Comparison of ENCODE assay signal across 16 cellular contexts in genomic region chr6:113560908-113561307, GRCh38.
DNase-seq lines count a peak whose midpoint lies in the region; ATAC-seq and TF ChIP-seq lines count a peak whose summit lies in the region.
"Had no signal": no experiment of that assay in that cellular context is flagged by ENCODE, and none has a peak within 500 bp of the region (broad histone marks: within the 10 kb centered on the region; RNA-seq: fewer than 3 reads in every experiment).

No MANE protein-coding gene starts in this region.

- H4K20me1 ChIP-seq in IMR-90 (ENCODE audit: insufficient read depth, low read length) = no peaks in the 10 kb centered on the region

- H4K12ac ChIP-seq in trophoblast cell (ENCODE audit: low read depth, low read length) = no peak overlapping the region

- H3K9me3 ChIP-seq in IMR-90 (ENCODE audit: control insufficient read depth, insufficient read depth, low read length) (no peaks in the 10 kb centered on the region), trophoblast cell (ENCODE audit: insufficient read depth, low read depth, low read length) (no peaks in the 10 kb centered on the region)
- H3K9me3 ChIP-seq: left ventricle myocardium inferior, uterus had no signal

- H2AFZ ChIP-seq in IMR-90 (replicated peaks; ENCODE audit: low read length, poor library complexity) = no peak overlapping the region
- H2AFZ ChIP-seq in trophoblast cell (ENCODE audit: insufficient read depth, low read length, poor library complexity) = no peak overlapping the region
- H2AFZ ChIP-seq: neural progenitor cell had no signal

- no TSS peak for BruUV-seq in IMR-90 (replicated peaks; lab: Mats Ljungman, UMichigan)

- no peak overlapping the region for H2AK5ac ChIP-seq in IMR-90 (ENCODE audit: low read depth, low read length)
- H2AK5ac ChIP-seq in trophoblast cell (ENCODE audit: low read length) = no peak overlapping the region

- H3K36me3 ChIP-seq in IMR-90 (ENCODE audit: control insufficient read depth, insufficient read depth, low read length) (no peaks in the 10 kb centered on the region), brain microvascular endothelial cell (replicated peaks) (no peaks in the 10 kb centered on the region), trophoblast cell (ENCODE audit: control insufficient read depth in 1 of 2, insufficient read depth in 2 of 2, low read length in 2 of 2) (no peaks in the 10 kb centered on the region)
- H3K36me3 ChIP-seq: left ventricle myocardium inferior, neural progenitor cell, uterus had no signal

- H3K56ac ChIP-seq in IMR-90 (ENCODE audit: extremely low read depth, insufficient read depth, low read length) = no peak overlapping the region

- TF ChIP-seq CTCF in AG10803 (conservative IDR thresholded peaks at IDR 0.05; ENCODE audit: low read length) (no peak), IMR-90 (conservative IDR thresholded peaks at IDR 0.05; ENCODE audit: low read depth, low read length) (no peak), brain microvascular endothelial cell (IDR thresholded peaks at IDR 0.05; ENCODE audit: low read depth, low read length, missing control alignments) (no peak)

- in situ Hi-C loops in IMR-90 (cut with MboI; ENCODE audit: low sequenced_read_pairs) (no loop called here), brain microvascular endothelial cell (cut with HindIII; ENCODE audit: low pct_ligation_motif_present, low sequenced_read_pairs) (no loop called here)

- ATAC-seq in IMR-90 (ENCODE audit: low read depth) = no peak
- ATAC-seq: activated CD8-positive, alpha-beta T cell treated with anti-CD3 and anti-CD28 coated beads, Interleukin-2, amount 10 ng/mL, durations not matched to agents 7 days and 5 days had no signal

- no peak overlapping the region for H2BK15ac ChIP-seq in IMR-90 (ENCODE audit: low read depth, low read length)

- no peaks in the 10 kb centered on the region for H3K79me2 ChIP-seq in trophoblast cell (ENCODE audit: control insufficient read depth, insufficient read depth, low read length, poor library complexity)

- H3K4me3 ChIP-seq in AG10803 (ENCODE audit: low read length) (no peak overlapping the region), IMR-90 (ENCODE audit: insufficient read depth, low read depth, low read length) (no peak overlapping the region), brain microvascular endothelial cell (ENCODE audit: low read depth, low read length) (no peak overlapping the region), trophoblast cell (ENCODE audit: low read depth, low read length) (no peak overlapping the region)
- H3K4me3 ChIP-seq: left ventricle myocardium inferior, neural progenitor cell, uterus had no signal

- H4K5ac ChIP-seq in IMR-90 (ENCODE audit: low read depth, low read length) = no peak overlapping the region

- DNase-seq in AG10803 (ENCODE audit: low read depth) (peak; percentile 81), IMR-90 (peak; percentile 84), brain microvascular endothelial cell (peak; percentile 84), kidney tubule cell (ENCODE audit: low spot score) (peak; percentile 75), NCI-H2227 (lab: John Stamatoyannopoulos, UW; ENCODE audit: unreplicated experiment) (no peak), trophoblast cell (no peak), hepatic stellate cell (ENCODE audit: low spot score) (no peak)
- no peak for DNase-seq in stimulated activated CD4-positive, alpha-beta T cell treated with anti-CD3 and anti-CD28 coated beads, Interleukin-4, amount 100 ng/mL, for 4 hours
- DNase-seq: activated CD8-positive, alpha-beta T cell treated with anti-CD3 and anti-CD28 coated beads, Interleukin-2, amount 10 ng/mL, durations not matched to agents 7 days and 5 days; activated gamma-delta T cell; GF-D8; left ventricle myocardium inferior; stimulated activated CD8-positive, alpha-beta memory T cell treated with anti-CD3 and anti-CD28 coated beads, Interleukin-4, amount 100 ng/mL, for 48 hours; uterus had no signal

- H3K4ac ChIP-seq in IMR-90 (ENCODE audit: low read depth, low read length) = no peak overlapping the region; the same call in 1 of the 2 replicates
- no peak overlapping the region for H3K4ac ChIP-seq in trophoblast cell (ENCODE audit: low read depth, low read length)

- TF ChIP-seq POLR2A in IMR-90 (IDR thresholded peaks at IDR 0.05; ENCODE audit: low read depth, low read length) = no peak

- H2AK9ac ChIP-seq in IMR-90 (replicated peaks; ENCODE audit: low read depth, low read length, poor library complexity) = no peak overlapping the region

- peaks cover 7% of the 10 kb centered on the region for H3K4me1 ChIP-seq in IMR-90 (ENCODE audit: control insufficient read depth, insufficient read depth, low read length)
- peaks cover 8% of the 10 kb centered on the region in 2 experiments for H3K4me1 ChIP-seq in trophoblast cell (ENCODE audit: control insufficient read depth in 1 of 2, insufficient read depth in 2 of 2, low read length in 2 of 2)

- no peak overlapping the region for H3K23ac ChIP-seq in IMR-90 (ENCODE audit: low read depth, low read length)
- no peak overlapping the region for H3K23ac ChIP-seq in trophoblast cell (ENCODE audit: low read length)

- H3K4me2 ChIP-seq in IMR-90 (ENCODE audit: low read depth, low read length) (no peak overlapping the region), trophoblast cell (ENCODE audit: low read length) (no peak overlapping the region)
- H3K4me2 ChIP-seq: neural progenitor cell had no signal

- H2BK20ac ChIP-seq in IMR-90 (ENCODE audit: low read depth, low read length) = no peak overlapping the region

- H3K27me3 ChIP-seq in IMR-90 (ENCODE audit: control insufficient read depth, insufficient read depth, low read length) = no peaks in the 10 kb centered on the region
- no peaks in the 10 kb centered on the region for H3K27me3 ChIP-seq in brain microvascular endothelial cell (replicated peaks)
- no peaks in the 10 kb centered on the region for H3K27me3 ChIP-seq in trophoblast cell (ENCODE audit: insufficient read depth, low read length)
- H3K27me3 ChIP-seq: uterus had no signal

- CTCF ChIA-PET in IMR-90 (lab: Yijun Ruan, JAX) = no interaction called here

- POLR2A ChIA-PET in IMR-90 (lab: Charles Lee; ENCODE audit: unreplicated experiment) = no interaction called here

- H2BK5ac ChIP-seq in IMR-90 (ENCODE audit: low read depth, low read length, poor library complexity, severe bottlenecking) (peak overlapping the region; percentile 55), trophoblast cell (ENCODE audit: low read depth, low read length, poor library complexity) (no peak overlapping the region)

- H3K27ac ChIP-seq in IMR-90 (ENCODE audit: insufficient read depth, low read length) = no peak overlapping the region
- peak overlapping the region; percentile 95 for H3K27ac ChIP-seq in brain microvascular endothelial cell
- no peak overlapping the region for H3K27ac ChIP-seq in trophoblast cell (ENCODE audit: low read depth, low read length)
- H3K27ac ChIP-seq: C4-2B, left ventricle myocardium inferior, neural progenitor cell, uterus had no signal

- intact Hi-C loops in IMR-90 (cut with micrococcal nuclease) = loop anchor here (10.0 kb wide), 2 partner anchors 134 to 436 kb away; no protein-coding TSS in a partner anchor

- no peak overlapping the region for H2BK12ac ChIP-seq in trophoblast cell (ENCODE audit: low read length)

- TF ChIP-seq RAD21 in IMR-90 (IDR thresholded peaks at IDR 0.05; ENCODE audit: low read length) = no peak

- H3K18ac ChIP-seq in IMR-90 (ENCODE audit: low read depth, low read length) (no peak overlapping the region), trophoblast cell (ENCODE audit: low read length) (no peak overlapping the region)

- H3K14ac ChIP-seq in IMR-90 (replicated peaks; ENCODE audit: low read depth, low read length) (no peak overlapping the region), trophoblast cell (ENCODE audit: low read length) (no peak overlapping the region)

- H4K91ac ChIP-seq in IMR-90 (ENCODE audit: insufficient read depth, low read depth, low read length) (no peak overlapping the region), trophoblast cell (ENCODE audit: low read depth, low read length) (no peak overlapping the region)

- dilution Hi-C loops in IMR-90 (cut with HindIII; ENCODE audit: low sequenced_read_pairs, unreplicated experiment) = no loop called here

- H3K9ac ChIP-seq in IMR-90 (ENCODE audit: low read depth, low read length) (no peak overlapping the region), trophoblast cell (ENCODE audit: low read length) (no peak overlapping the region)
- H3K9ac ChIP-seq: neural progenitor cell had no signal

- H3K79me1 ChIP-seq in IMR-90 (ENCODE audit: low read depth in 1 of 2, low read length in 2 of 2) (no peaks in the 10 kb centered on the region), trophoblast cell (ENCODE audit: low read length) (no peaks in the 10 kb centered on the region)

- no peak overlapping the region for H4K8ac ChIP-seq in IMR-90 (ENCODE audit: low read depth in 2 of 2, low read length in 2 of 2)
- no peak overlapping the region for H4K8ac ChIP-seq in trophoblast cell (ENCODE audit: low read depth, low read length)

- H2BK120ac ChIP-seq in IMR-90 (ENCODE audit: low read depth, low read length) = peak overlapping the region; percentile 39; the same call in 1 of the 2 replicates
- no peak overlapping the region for H2BK120ac ChIP-seq in trophoblast cell (ENCODE audit: insufficient read depth, low read length, poor library complexity)

- peaks cover 7% of the 10 kb centered on the region for H3K9me1 ChIP-seq in IMR-90 (ENCODE audit: insufficient read depth, low read length)

TF ChIP-seq in IMR-90, 13 proteins besides CTCF, POLR2A, EP300 and RAD21:
- TF ChIP-seq CHD1 (IDR thresholded peaks at IDR 0.05; ENCODE audit: low read depth, low read length) (no peak), BHLHE40 (IDR thresholded peaks at IDR 0.05; ENCODE audit: low read depth, low read length) (no peak), ELK1 (IDR thresholded peaks at IDR 0.05; ENCODE audit: borderline replicate concordance, low read depth, low read length) (no peak)

Comparison
In these comparisons a context has a peak if more than half of its experiments do, and no peak if none do; other contexts are left out.
1. DNase-seq: peak in AG10803 (single experiment), IMR-90 (single experiment), brain microvascular endothelial cell (single experiment) and kidney tubule cell (single experiment); none in NCI-H2227 (single experiment), trophoblast cell (0 of 2), stimulated activated CD4-positive, alpha-beta T cell treated with anti-CD3 and anti-CD28 coated beads, Interleukin-4, amount 100 ng/mL, for 4 hours (0 of 2) and hepatic stellate cell (single experiment).